28 cellular contexts compared by ENCODE assay signal in genomic region chr6:45527210-45527609, GRCh38.
"Had no signal": no experiment of that assay in that cellular context is flagged by ENCODE, and none has a peak within 500 bp of the region (broad histone marks: within the 10 kb centered on the region; RNA-seq: fewer than 3 reads in every experiment).

No MANE protein-coding gene starts in this region.

- H3K4me1 Mint-ChIP-seq: neural crest cell; stimulated activated memory B cell treated with anti-CD40 and anti-IgM and Interleukin-4, amounts not matched to agents 10 μg/mL and 1 μg/mL and 100 μg/mL, for 72 hours had no signal

- DNase-seq: hypothalamus; immature natural killer cell; kidney; left colon; left lung; lower lobe of right lung; mammary epithelial cell; mesenchymal stem cell; naive thymus-derived CD8-positive, alpha-beta T cell; nucleus accumbens; pancreas; posterior cingulate gyrus; retina; right cardiac atrium; sigmoid colon; small intestine; spleen; stimulated activated CD4-positive, alpha-beta T cell treated with anti-CD3 and anti-CD28 coated beads, Interleukin-4, amount 100 ng/mL, for 24 hours; stimulated activated naive CD4-positive, alpha-beta T cell treated with Interleukin-2 at 50 U/mL for 16 hours; tibial artery; trophoblast cell had no signal

- H3K4me3 ChIP-seq: left lung, lower lobe of right lung, pancreas, prostate gland, sigmoid colon, spleen, suprapubic skin, thoracic aorta, tibial artery, vagina had no signal

- H3K4me1 ChIP-seq: left lung, lower lobe of right lung, pancreas, prostate gland, spleen, tibial artery, vagina had no signal

- H3K9me3 ChIP-seq: left lung, lower lobe of right lung, pancreas, prostate gland, sigmoid colon, spleen, suprapubic skin, thoracic aorta, tibial artery, vagina had no signal

- ATAC-seq: left colon; left lung; lower lobe of right lung; naive thymus-derived CD8-positive, alpha-beta T cell; pancreas; right cardiac atrium; stimulated activated memory B cell treated with anti-CD40 and anti-IgM and Interleukin-4, amounts not matched to agents 10 μg/mL and 1 μg/mL and 100 μg/mL, for 72 hours had no signal

- H3K27ac ChIP-seq: left lung, lower lobe of right lung, pancreas, prostate gland, sigmoid colon, spleen, suprapubic skin, thoracic aorta, tibial artery, vagina had no signal

- H3K4me3 Mint-ChIP-seq: immature natural killer cell; nephron; neural crest cell; stimulated activated memory B cell treated with anti-CD40 and anti-IgM and Interleukin-4, amounts not matched to agents 10 μg/mL and 1 μg/mL and 100 μg/mL, for 72 hours had no signal

- H3K27me3 Mint-ChIP-seq: naive thymus-derived CD8-positive, alpha-beta T cell had no signal

- H3K9me3 Mint-ChIP-seq: immature natural killer cell, nephron had no signal

- H3K36me3 Mint-ChIP-seq: immature natural killer cell had no signal

- H3K27me3 ChIP-seq: left lung, pancreas, sigmoid colon, spleen, suprapubic skin, vagina had no signal

- H3K36me3 ChIP-seq: left lung, lower lobe of right lung, pancreas, prostate gland, sigmoid colon, spleen, suprapubic skin, thoracic aorta, tibial artery, vagina had no signal

- H3K27ac Mint-ChIP-seq: naive thymus-derived CD8-positive, alpha-beta T cell; nephron; stimulated activated memory B cell treated with anti-CD40 and anti-IgM and Interleukin-4, amounts not matched to agents 10 μg/mL and 1 μg/mL and 100 μg/mL, for 72 hours had no signal
